ENCODE assay signal across 8 cellular contexts in the genomic region with DNA sequence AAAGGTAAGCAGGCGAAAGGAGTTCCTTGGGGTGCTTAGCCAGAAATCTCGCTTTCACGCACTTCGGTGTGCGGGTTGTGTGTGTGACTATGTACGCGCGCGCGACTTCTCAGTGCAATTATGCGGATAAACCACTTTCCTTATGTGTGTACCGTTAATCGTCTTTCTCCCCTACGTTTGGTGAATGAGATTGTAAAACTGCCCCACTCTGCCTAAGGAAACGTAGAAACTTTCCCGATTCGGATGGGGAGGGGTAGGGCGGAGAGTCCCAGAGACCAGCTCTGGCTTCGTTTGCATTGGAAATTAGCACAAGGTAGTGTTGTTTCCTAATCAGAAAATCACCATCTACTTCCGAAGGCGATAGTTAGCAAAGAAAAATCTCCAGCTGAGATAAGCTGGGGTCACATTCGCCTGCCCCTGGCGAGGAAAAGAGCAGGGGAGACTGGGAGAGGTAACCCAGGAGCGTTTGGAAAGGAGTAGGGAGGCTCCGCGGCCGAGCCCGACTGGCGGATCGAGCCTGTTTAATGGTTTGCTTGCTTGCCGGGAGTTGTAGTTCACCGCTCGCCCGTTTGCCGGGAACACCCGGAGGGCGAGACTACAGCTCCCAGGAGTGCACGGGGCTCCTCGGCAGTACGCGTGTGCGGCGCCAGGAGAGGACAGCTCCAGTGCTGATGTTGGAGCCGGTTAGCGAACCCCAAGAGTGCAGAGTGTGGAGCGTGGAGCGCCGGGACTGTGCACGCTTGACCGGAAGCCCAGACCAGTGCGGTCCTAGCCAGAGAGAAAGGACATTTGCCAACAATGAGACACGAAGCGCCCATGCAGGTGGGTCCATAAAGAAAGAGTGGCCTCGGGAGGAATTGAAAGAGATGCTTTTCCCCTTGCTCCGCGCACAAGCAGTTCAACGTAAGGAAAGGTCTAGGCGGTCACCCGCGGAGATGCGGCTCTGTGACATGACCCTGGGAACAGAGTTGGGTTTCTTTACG. TPM values are rescaled to one million over a fixed set of nuclear protein-coding genes. Genes with fewer than 3 reads are reported as not detected.
DNase-seq lines count a peak whose midpoint lies in the region; ATAC-seq and TF ChIP-seq lines count a peak whose summit lies in the region.

A gene with protein sequence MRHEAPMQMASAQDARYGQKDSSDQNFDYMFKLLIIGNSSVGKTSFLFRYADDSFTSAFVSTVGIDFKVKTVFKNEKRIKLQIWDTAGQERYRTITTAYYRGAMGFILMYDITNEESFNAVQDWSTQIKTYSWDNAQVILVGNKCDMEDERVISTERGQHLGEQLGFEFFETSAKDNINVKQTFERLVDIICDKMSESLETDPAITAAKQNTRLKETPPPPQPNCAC (plus strand): TSS at position 665 of the 983 bp plus-strand sequence. CDS start 134 bp downstream, at position 799.

- H3K27me3 ChIP-seq in esophagus muscularis mucosa = peaks cover 0 to 42% (median 11%) of the 10 kb centered on the region in 4 donors
- peaks cover 51% of the 10 kb centered on the region for H3K27me3 ChIP-seq in mononuclear cell (ENCODE audit: insufficient read depth, low read length)

- H3K4me1 ChIP-seq in esophagus muscularis mucosa (peaks cover 13 to 19% (median 19%) of the 10 kb centered on the region in 4 donors), mononuclear cell (ENCODE audit: insufficient read depth, low read length) (peaks cover 19% of the 10 kb centered on the region)

- 2% methylated on average over 43 of the region's 62 CpGs for WGBS in esophagus muscularis mucosa

- peak; percentile 100 for ATAC-seq in GM19397 (IDR thresholded peaks at IDR 0.05; ENCODE audit: unreplicated experiment)
- ATAC-seq in HG03457 (IDR thresholded peaks at IDR 0.05; ENCODE audit: unreplicated experiment) = peak; percentile 100

- no peak within 1 kb of the TSS for H3K27ac ChIP-seq in esophagus muscularis mucosa (replicated peaks in 1 of 4)

- H3K9me3 ChIP-seq in esophagus muscularis mucosa (no peaks in the 10 kb centered on the region), mononuclear cell (ENCODE audit: low read depth, low read length) (no peaks in the 10 kb centered on the region)

- intact Hi-C loops in esophagus muscularis mucosa (cut with DNase I) = no loop called here

- peak; percentile 58 for DNase-seq in CMK (ENCODE audit: low read depth)
- DNase-seq in NCI-H510A treated with DMSO at 0.1 percent for 48 hours (lab: John Stamatoyannopoulos, UW) = peak; percentile 86
- DNase-seq in activated CD8-positive, alpha-beta memory T cell treated with anti-CD3 and anti-CD28 coated beads, Interleukin-2, amount 50 U/mL, for 24 hours (ENCODE audit: extremely low read depth) = peak; percentile 4
- DNase-seq in esophagus muscularis mucosa (ENCODE audit: extremely low spot score) = no peak
- peak; percentile 17 to 44 for DNase-seq in stimulated activated CD8-positive, alpha-beta memory T cell treated with anti-CD3 and anti-CD28 coated beads, Interleukin-7, amount 100 ng/mL, for 48 hours (ENCODE audit: extremely low read depth in 1 of 2, low read depth in 1 of 2)

- TF ChIP-seq CTCF in esophagus muscularis mucosa (IDR thresholded peaks at IDR 0.05) = no peak

- peak within 1 kb of the TSS; percentile 49 to 53 (median 50) for H3K4me3 ChIP-seq in esophagus muscularis mucosa
- H3K4me3 ChIP-seq in mononuclear cell (ENCODE audit: low read length) = peak within 1 kb of the TSS; percentile 53

- TF ChIP-seq EP300 in esophagus muscularis mucosa (IDR thresholded peaks at IDR 0.05) = no peak

- no peaks in the 10 kb centered on the region for H3K36me3 ChIP-seq in esophagus muscularis mucosa

- no peak for TF ChIP-seq POLR2A in esophagus muscularis mucosa (IDR thresholded peaks at IDR 0.05; ENCODE audit: low read depth)

RNA-seq across cellular contexts. Expression of the gene that starts here (rescaled TPM):
- 1 to 10 TPM; 2.6 to 9.6 (median 5.9) TPM for total RNA-seq in esophagus muscularis mucosa
- total RNA-seq in mononuclear cell = under 0.01 TPM
